8 cellular contexts compared by ENCODE assay signal in the genomic region with DNA sequence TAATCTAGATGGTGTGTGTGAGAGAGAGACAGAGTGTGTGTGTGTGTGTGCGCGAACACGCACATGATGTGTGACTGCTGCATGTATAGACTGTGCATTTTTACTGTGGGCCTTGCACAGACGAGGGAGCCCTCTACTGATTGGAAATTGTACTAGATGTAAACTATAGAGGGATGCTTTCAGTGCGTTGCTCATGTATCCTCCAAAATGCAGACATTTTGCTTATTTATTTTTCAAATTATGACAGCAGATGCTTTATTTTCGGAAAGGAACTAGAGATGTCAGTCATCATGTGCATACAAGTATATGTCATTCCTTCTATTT.
A peak's percentile ranks its signal among the peaks of the same experiment; 100 is the strongest.
DNase-seq lines count a peak whose midpoint lies in the region; ATAC-seq and TF ChIP-seq lines count a peak whose summit lies in the region.

No MANE protein-coding gene starts in this region.

- TF ChIP-seq POLR2A in stomach (IDR thresholded peaks at IDR 0.05), result no peak

- no peak overlapping the region for H3K4me2 ChIP-seq in Karpas-422 (ENCODE audit: low read depth, low read length, poor library complexity, severe bottlenecking)

- no peak overlapping the region for H3K4me3 ChIP-seq in Karpas-422 (ENCODE audit: low read length)
- no peak overlapping the region for H3K4me3 ChIP-seq in stomach

- H3K9ac ChIP-seq in Karpas-422 (ENCODE audit: low read length), result no peak overlapping the region

- H3K79me2 ChIP-seq in Karpas-422 (ENCODE audit: low read length), result no peaks in the 10 kb centered on the region

- peak; percentile 67 for ATAC-seq in GM18520 (IDR thresholded peaks at IDR 0.05; ENCODE audit: unreplicated experiment)
- ATAC-seq in HG03139 (IDR thresholded peaks at IDR 0.05; ENCODE audit: unreplicated experiment), result no peak
- no peak for ATAC-seq in HG03045 (IDR thresholded peaks at IDR 0.05; ENCODE audit: unreplicated experiment)

- no peak overlapping the region for H2AFZ ChIP-seq in Karpas-422 (ENCODE audit: low read length)

- no peaks in the 10 kb centered on the region for H3K9me2 ChIP-seq in Karpas-422 (replicated peaks; ENCODE audit: insufficient read depth, low read length)

- intact Hi-C loops in stomach (cut with DNase I; ENCODE audit: low total_unique reads), result no loop called here

- no peak for TF ChIP-seq EP300 in stomach (IDR thresholded peaks at IDR 0.05)

- no peaks in the 10 kb centered on the region for H3K27me3 ChIP-seq in Karpas-422 (ENCODE audit: low read length)
- no peaks in the 10 kb centered on the region for H3K27me3 ChIP-seq in stomach

- no peaks in the 10 kb centered on the region for H4K20me1 ChIP-seq in Karpas-422 (ENCODE audit: insufficient read depth, low read depth, low read length)

- peak in 4 of 7 experiments; percentile 16 to 22 (median 20) for TF ChIP-seq CTCF in stomach (IDR thresholded peaks at IDR 0.05)

- 28 to 46% (median 34%) methylated on average over 6 of the region's 6 CpGs for WGBS in stomach, 5 donors

- no peak overlapping the region for H3K27ac ChIP-seq in Karpas-422 (ENCODE audit: low read length)
- peak overlapping the region in 1 of 5 donors; percentile 56 for H3K27ac ChIP-seq in stomach

- H3K9me3 ChIP-seq in Karpas-422 (ENCODE audit: low read length), result no peaks in the 10 kb centered on the region
- no peaks in the 10 kb centered on the region for H3K9me3 ChIP-seq in stomach

- H3K36me3 ChIP-seq in Karpas-422 (ENCODE audit: insufficient read depth, low read length) (no peaks in the 10 kb centered on the region), stomach (no peaks in the 10 kb centered on the region)

- H3K4me1 ChIP-seq in Karpas-422 (ENCODE audit: low read length) (no peaks in the 10 kb centered on the region), stomach (peaks cover 0 to 15% (median 4%) of the 10 kb centered on the region in 4 donors)

- peak; percentile 28 for DNase-seq in AG08395 (ENCODE audit: low spot score)
- peak; percentile 51 for DNase-seq in Karpas-422
- DNase-seq in SKM-1 treated with dmso at 0.1 percent for 144 hours (lab: John Stamatoyannopoulos, UW; ENCODE audit: unreplicated experiment), result peak; percentile 5
- peak; percentile 30 for DNase-seq in glomerular visceral epithelial cell (ENCODE audit: extremely low spot score)
- DNase-seq in stomach, result no peak
